ENCODE assay signal across 27 cellular contexts in genomic region chrX:5233830-5234229, GRCh38.
A peak's percentile ranks its signal among the peaks of the same experiment; 100 is the strongest.
DNase-seq lines count a peak whose midpoint lies in the region; ATAC-seq, FAIRE-seq and TF ChIP-seq lines count a peak whose summit lies in the region.
"Had no signal": no experiment of that assay in that cellular context is flagged by ENCODE, and none has a peak within 500 bp of the region (broad histone marks: within the 10 kb centered on the region; RNA-seq: fewer than 3 reads in every experiment).

No MANE protein-coding gene starts in this region.

- TF ChIP-seq CTCF in A549 (IDR thresholded peaks at IDR 0.05) = no peak
- TF ChIP-seq CTCF in IMR-90 (conservative IDR thresholded peaks at IDR 0.05; ENCODE audit: low read depth, low read length) = no peak
- TF ChIP-seq CTCF in MM.1S (IDR thresholded peaks at IDR 0.05; ENCODE audit: low read length) = no peak
- TF ChIP-seq CTCF in astrocyte (IDR thresholded peaks at IDR 0.05; ENCODE audit: insufficient read depth, low read depth, low read length) = no peak

- H3K4me3 ChIP-seq in A549 = no peak overlapping the region
- no peak overlapping the region for H3K4me3 ChIP-seq in IMR-90 (ENCODE audit: insufficient read depth, low read depth, low read length)
- no peak overlapping the region for H3K4me3 ChIP-seq in MM.1S (ENCODE audit: low read length)
- no peak overlapping the region for H3K4me3 ChIP-seq in astrocyte (ENCODE audit: insufficient read depth, low read depth, low read length)
- H3K4me3 ChIP-seq: BLaER1, GM12878 had no signal

- no peaks in the 10 kb centered on the region for H3K79me2 ChIP-seq in MM.1S (ENCODE audit: low read length)
- no peaks in the 10 kb centered on the region for H3K79me2 ChIP-seq in astrocyte (ENCODE audit: insufficient read depth, low read length)

- CTCF ChIA-PET in A549 (lab: Yijun Ruan, JAX) (interaction anchor here (0.6 kb wide), 1 partner anchor 253 kb away, joined by 5 read pairs; no protein-coding TSS in a partner anchor), IMR-90 (lab: Yijun Ruan, JAX) (no interaction called here)

- no peak overlapping the region for H3K18ac ChIP-seq in IMR-90 (ENCODE audit: low read depth, low read length)

- no peaks in the 10 kb centered on the region for H3K9me3 ChIP-seq in A549
- H3K9me3 ChIP-seq in IMR-90 (ENCODE audit: control insufficient read depth, insufficient read depth, low read length) = peaks cover 5% of the 10 kb centered on the region; the same call in 1 of the 2 replicates
- H3K9me3 ChIP-seq in MM.1S (replicated peaks; ENCODE audit: insufficient read depth, low read length) = no peaks in the 10 kb centered on the region
- H3K9me3 ChIP-seq in astrocyte (ENCODE audit: insufficient read depth, low read depth, low read length) = no peaks in the 10 kb centered on the region
- H3K9me3 ChIP-seq: BE2C, BLaER1 had no signal

- intact Hi-C loops in IMR-90 (cut with micrococcal nuclease) = no loop called here

- no peaks in the 10 kb centered on the region for H3K9me3 Mint-ChIP-seq in astrocyte (ENCODE audit: unreplicated experiment)

- no peak overlapping the region for H4K8ac ChIP-seq in IMR-90 (ENCODE audit: low read depth in 2 of 2, low read length in 2 of 2)

- no peak overlapping the region for H3K23ac ChIP-seq in IMR-90 (ENCODE audit: low read depth, low read length)

- no peak overlapping the region for H3K4me3 Mint-ChIP-seq in astrocyte (ENCODE audit: unreplicated experiment)
- H3K4me3 Mint-ChIP-seq: CD14-positive monocyte; CD4-positive, alpha-beta memory T cell; CD4-positive, CD25-positive, alpha-beta regulatory T cell; CD8-positive, alpha-beta memory T cell had no signal

- no peak overlapping the region for H3K4ac ChIP-seq in IMR-90 (ENCODE audit: low read depth, low read length)

- FAIRE-seq in A549 (lab: Jason Lieb, UNC) (no peak), astrocyte (lab: Jason Lieb, UNC) (peak; percentile 39)
- FAIRE-seq: GM12878, GM12892, GM18507 had no signal

- TF ChIP-seq POLR2A in A549 (IDR thresholded peaks at IDR 0.05; ENCODE audit: low read length) = no peak
- no peak for TF ChIP-seq POLR2A in IMR-90 (IDR thresholded peaks at IDR 0.05; ENCODE audit: low read depth, low read length)

- H2BK5ac ChIP-seq in IMR-90 (ENCODE audit: low read depth, low read length, poor library complexity, severe bottlenecking) = no peak overlapping the region

- no TSS peak for BruUV-seq in IMR-90 (replicated peaks; lab: Mats Ljungman, UMichigan)

- H3K9ac ChIP-seq in IMR-90 (ENCODE audit: low read depth, low read length) (no peak overlapping the region), MM.1S (ENCODE audit: low read length) (no peak overlapping the region), astrocyte (ENCODE audit: low read length) (no peak overlapping the region)
- H3K9ac ChIP-seq: BLaER1 had no signal

- no peak overlapping the region for H2AK9ac ChIP-seq in IMR-90 (replicated peaks; ENCODE audit: low read depth, low read length, poor library complexity)

- H3K27ac ChIP-seq in A549 (no peak overlapping the region), IMR-90 (ENCODE audit: insufficient read depth, low read length) (no peak overlapping the region), MM.1S (ENCODE audit: low read length) (peak overlapping the region; percentile 88; the same call in 1 of the 2 replicates), astrocyte (ENCODE audit: low read depth, low read length) (no peak overlapping the region)
- H3K27ac ChIP-seq: 22Rv1, BLaER1 had no signal

- no peak overlapping the region for H2BK15ac ChIP-seq in IMR-90 (ENCODE audit: low read depth, low read length)

- no peak overlapping the region for H3K27ac Mint-ChIP-seq in astrocyte (ENCODE audit: unreplicated experiment)
- H3K27ac Mint-ChIP-seq: CD14-positive monocyte; CD4-positive, alpha-beta memory T cell; CD4-positive, CD25-positive, alpha-beta regulatory T cell; CD8-positive, alpha-beta memory T cell had no signal

- no peaks in the 10 kb centered on the region for H3K79me1 ChIP-seq in IMR-90 (ENCODE audit: low read depth in 1 of 2, low read length in 2 of 2)

- no peaks in the 10 kb centered on the region for H3K9me2 ChIP-seq in MM.1S (replicated peaks; ENCODE audit: insufficient read depth, low read length)

- no peaks in the 10 kb centered on the region for H3K27me3 Mint-ChIP-seq in astrocyte (ENCODE audit: low read depth, unreplicated experiment)
- H3K27me3 Mint-ChIP-seq: CD4-positive, alpha-beta memory T cell; CD4-positive, CD25-positive, alpha-beta regulatory T cell; CD8-positive, alpha-beta memory T cell had no signal

- no peak overlapping the region for H2AK5ac ChIP-seq in IMR-90 (ENCODE audit: low read depth, low read length)

- H3K36me3 Mint-ChIP-seq in astrocyte (ENCODE audit: low read depth, unreplicated experiment) = no peaks in the 10 kb centered on the region
- H3K36me3 Mint-ChIP-seq: CD14-positive monocyte; CD4-positive, CD25-positive, alpha-beta regulatory T cell; CD8-positive, alpha-beta memory T cell had no signal

- POLR2A ChIA-PET in A549 (lab: Yijun Ruan, JAX) (no interaction called here), IMR-90 (lab: Charles Lee; ENCODE audit: unreplicated experiment) (no interaction called here)

- DNase-seq in A549 (ENCODE audit: low read depth in 1 of 2, low spot score in 1 of 2) (no peak), IMR-90 (no peak), MM.1S (peak; percentile 75), astrocyte (ENCODE audit: low read depth) (no peak), HuH-7 (ENCODE audit: low spot score) (no peak)
- DNase-seq in activated CD8-positive, alpha-beta memory T cell treated with anti-CD3 and anti-CD28 coated beads, Interleukin-2, amount 50 U/mL, for 4 hours = no peak
- DNase-seq: ACHN; BE2C; C1 segment of cervical spinal cord; CD4-positive, alpha-beta memory T cell; CD4-positive, CD25-positive, alpha-beta regulatory T cell; CD8-positive, alpha-beta memory T cell; COR-L47; DMS 273 treated with DMSO at 0.1 percent for 48 hours; DMS153; DMS53; DMS79; DND-41; EL; GDM1 had no signal

- H3K9me1 ChIP-seq in IMR-90 (ENCODE audit: insufficient read depth, low read length) = no peaks in the 10 kb centered on the region

- no peaks in the 10 kb centered on the region for H3K36me3 ChIP-seq in IMR-90 (ENCODE audit: control insufficient read depth, insufficient read depth, low read length)
- H3K36me3 ChIP-seq in MM.1S (replicated peaks; ENCODE audit: insufficient read depth, low read length) = no peaks in the 10 kb centered on the region
- no peaks in the 10 kb centered on the region for H3K36me3 ChIP-seq in astrocyte (ENCODE audit: insufficient read depth, low read length)
- H3K36me3 ChIP-seq: BE2C, BLaER1 had no signal

- H3K56ac ChIP-seq in IMR-90 (ENCODE audit: extremely low read depth, insufficient read depth, low read length) = no peak overlapping the region

- TF ChIP-seq RAD21 in A549 (conservative IDR thresholded peaks at IDR 0.05 in 1 of 2, IDR thresholded peaks at IDR 0.05 in 1 of 2) = no peak
- TF ChIP-seq RAD21 in IMR-90 (IDR thresholded peaks at IDR 0.05; ENCODE audit: low read length) = no peak

- ATAC-seq in A549 (no peak), IMR-90 (ENCODE audit: low read depth) (no peak), GM21737 (IDR thresholded peaks at IDR 0.05; ENCODE audit: unreplicated experiment) (no peak)
- ATAC-seq: GM12878 had no signal

- dilution Hi-C loops in IMR-90 (cut with HindIII; ENCODE audit: low sequenced_read_pairs, unreplicated experiment) = no loop called here

- WGBS in A549 (ENCODE audit: missing lambda C conversion rate) = 26% methylated on average over 3 of the region's 3 CpGs
- WGBS in IMR-90 (ENCODE audit: extremely low coverage in 2 of 2, insufficient read length in 1 of 2), 2 experiments = no CpG with 5 or more reads among the region's 3 CpGs

- no peaks in the 10 kb centered on the region for H3K4me1 Mint-ChIP-seq in astrocyte (ENCODE audit: low read depth, unreplicated experiment)
- H3K4me1 Mint-ChIP-seq: CD14-positive monocyte; CD4-positive, alpha-beta memory T cell; CD4-positive, CD25-positive, alpha-beta regulatory T cell; CD8-positive, alpha-beta memory T cell had no signal

- H2BK120ac ChIP-seq in IMR-90 (ENCODE audit: low read depth, low read length) = no peak overlapping the region

- H4K91ac ChIP-seq in IMR-90 (ENCODE audit: insufficient read depth, low read depth, low read length) = no peak overlapping the region

- H2BK20ac ChIP-seq in IMR-90 (ENCODE audit: low read depth, low read length) = no peak overlapping the region

- TF ChIP-seq EP300 in A549 (IDR thresholded peaks at IDR 0.05) = no peak

- H3K4me1 ChIP-seq in A549 (no peaks in the 10 kb centered on the region), IMR-90 (ENCODE audit: control insufficient read depth, insufficient read depth, low read length) (no peaks in the 10 kb centered on the region), MM.1S (ENCODE audit: low read length) (peaks cover 11% of the 10 kb centered on the region), astrocyte (ENCODE audit: insufficient read depth, low read length) (no peaks in the 10 kb centered on the region)
- H3K4me1 ChIP-seq: BE2C, BLaER1 had no signal

- H3K4me2 ChIP-seq in A549 = no peak overlapping the region
- no peak overlapping the region for H3K4me2 ChIP-seq in IMR-90 (ENCODE audit: low read depth, low read length)
- 0 out of 2 replicates have a peak overlapping the region, but pooled peaks have one; percentile 10 for H3K4me2 ChIP-seq in MM.1S (ENCODE audit: low read depth, low read length)
- no peak overlapping the region for H3K4me2 ChIP-seq in astrocyte (ENCODE audit: low read length)
- H3K4me2 ChIP-seq: BLaER1 had no signal

- no peaks in the 10 kb centered on the region for H3K27me3 ChIP-seq in IMR-90 (ENCODE audit: control insufficient read depth, insufficient read depth, low read length)
- no peaks in the 10 kb centered on the region for H3K27me3 ChIP-seq in MM.1S (replicated peaks; ENCODE audit: insufficient read depth, low read length)
- no peaks in the 10 kb centered on the region for H3K27me3 ChIP-seq in astrocyte (ENCODE audit: insufficient read depth, low read length)
- H3K27me3 ChIP-seq: BE2C, BLaER1 had no signal

- H3F3A ChIP-seq in MM.1S (ENCODE audit: insufficient read depth, low read length) = peaks cover 27% of the 10 kb centered on the region

- in situ Hi-C loops in IMR-90 (cut with MboI; ENCODE audit: low sequenced_read_pairs) = no loop called here

- H4K20me1 ChIP-seq in IMR-90 (ENCODE audit: insufficient read depth, low read length) (no peaks in the 10 kb centered on the region), MM.1S (ENCODE audit: insufficient read depth, low read length) (no peaks in the 10 kb centered on the region), astrocyte (ENCODE audit: insufficient read depth, low read length) (no peaks in the 10 kb centered on the region)
- H4K20me1 ChIP-seq: BLaER1 had no signal

- H4K5ac ChIP-seq in IMR-90 (ENCODE audit: low read depth, low read length) = no peak overlapping the region

- H3K14ac ChIP-seq in IMR-90 (replicated peaks; ENCODE audit: low read depth, low read length) = no peak overlapping the region

- H2AFZ ChIP-seq in IMR-90 (replicated peaks; ENCODE audit: low read length, poor library complexity) = no peak overlapping the region
- H2AFZ ChIP-seq in MM.1S (ENCODE audit: low read length) = no peak overlapping the region
- no peak overlapping the region for H2AFZ ChIP-seq in astrocyte (ENCODE audit: low read depth, low read length)
